In the genomic region with DNA sequence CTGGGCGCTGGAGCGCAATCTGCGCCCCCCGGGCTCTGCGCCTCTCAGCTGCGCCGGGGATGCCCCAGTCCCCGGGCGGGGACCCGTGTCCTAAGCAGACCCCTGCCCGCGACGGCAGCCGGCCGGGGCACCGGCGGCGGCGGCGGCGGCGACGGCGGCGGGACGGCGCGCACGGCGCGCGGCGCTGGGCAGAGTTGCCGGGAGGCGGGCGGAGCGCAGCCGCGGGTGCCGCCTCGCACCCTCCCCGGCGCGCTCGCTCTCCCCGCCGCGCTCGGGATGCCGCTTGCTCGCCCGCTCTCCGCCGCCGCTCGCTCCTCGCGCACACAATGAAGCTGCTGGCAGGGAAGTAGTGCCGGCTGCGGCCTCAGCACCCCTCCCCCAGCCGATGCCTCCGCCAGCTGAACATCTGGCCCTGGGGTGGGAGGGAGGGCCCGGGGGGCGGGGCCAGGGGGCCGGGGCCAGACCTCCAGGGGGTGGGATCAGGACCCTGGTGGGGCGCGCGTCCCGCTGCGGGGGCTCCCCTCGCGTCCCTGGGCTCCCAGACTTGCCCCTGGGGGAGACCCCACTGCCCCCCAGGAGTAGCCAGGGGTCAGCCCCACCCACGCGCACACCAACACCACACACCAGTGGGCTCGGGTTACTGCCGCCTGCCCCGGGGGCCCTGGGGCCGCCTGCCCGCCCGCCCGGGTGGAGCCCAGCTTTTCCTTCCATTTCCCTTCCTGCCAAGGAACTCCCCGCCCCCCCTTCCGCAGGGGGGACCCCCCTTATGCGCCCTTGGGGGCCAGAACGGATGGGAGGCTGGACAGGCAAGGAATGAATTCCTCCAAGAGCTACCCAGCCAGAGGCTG, we compare ENCODE assay signal across 8 cellular contexts. TPM values are rescaled to one million over a fixed set of nuclear protein-coding genes. Genes with fewer than 3 reads are reported as not detected.
A peak's percentile ranks its signal among the peaks of the same experiment; 100 is the strongest.
DNase-seq lines count a peak whose midpoint lies in the region; ATAC-seq and TF ChIP-seq lines count a peak whose summit lies in the region.

A gene (minus strand): TSS at position 328 of the 848 bp plus-strand sequence. CDS start 708 bp downstream, outside the sequence.

- H3K4me1 ChIP-seq in smooth muscle cell (ENCODE audit: low read depth) = peaks cover 44% of the 10 kb centered on the region

- peak within 1 kb of the TSS; percentile 3 for H3K9ac ChIP-seq in smooth muscle cell (ENCODE audit: low read depth)

- TF ChIP-seq CTCF in AG04450 (IDR thresholded peaks at IDR 0.05; ENCODE audit: low read depth, low read length) (no peak), VCaP (conservative IDR thresholded peaks at IDR 0.05) (no peak), smooth muscle cell (IDR thresholded peaks at IDR 0.05; ENCODE audit: borderline replicate concordance, insufficient read depth, poor library complexity, severe bottlenecking) (no peak)

- no peaks in the 10 kb centered on the region for H3K36me3 ChIP-seq in smooth muscle cell (ENCODE audit: low read depth)

- peak within 1 kb of the TSS; percentile 99 for H3K4me2 ChIP-seq in smooth muscle cell

- no peaks in the 10 kb centered on the region for H3K79me2 ChIP-seq in smooth muscle cell (ENCODE audit: low read depth)

- H3K4me3 ChIP-seq in AG04450 (ENCODE audit: low read depth, low read length) = peak within 1 kb of the TSS; percentile 63
- peak within 1 kb of the TSS; percentile 67 for H3K4me3 ChIP-seq in smooth muscle cell

- CTCF ChIA-PET in AG04450 (lab: Charles Lee) = interaction anchor here (1.0 to 3.0 kb wide), 4 partner anchors 10 to 29 kb away, joined by 3 to 13 read pairs (median 7); no protein-coding TSS in a partner anchor

- peak; percentile 49 for ATAC-seq in GM21786 (IDR thresholded peaks at IDR 0.05; ENCODE audit: unreplicated experiment)

- no peak within 1 kb of the TSS for H2AFZ ChIP-seq in smooth muscle cell (ENCODE audit: low read depth)

- H3F3A ChIP-seq in smooth muscle cell (ENCODE audit: low read depth) = peaks cover 7% of the 10 kb centered on the region

- H3K27me3 ChIP-seq in AG04450 (ENCODE audit: control insufficient read depth, insufficient read depth, low read length) = no peaks in the 10 kb centered on the region
- no peaks in the 10 kb centered on the region for H3K27me3 ChIP-seq in smooth muscle cell (ENCODE audit: low read depth)

- WGBS in smooth muscle cell (ENCODE audit: low lambda C conversion rate) = under 1% methylated on average over 56 of the region's 85 CpGs

- POLR2A ChIA-PET in AG04450 (lab: Yijun Ruan, JAX) = interaction anchor here (1.1 to 1.5 kb wide), 4 partner anchors 17 to 269 kb away, joined by 3 to 6 read pairs (median 4); a partner anchor contains a TSS

- DNase-seq in AG04450 (ENCODE audit: low read depth, low spot score) = peak; percentile 69
- peak; percentile 48 for DNase-seq in NCI-H2107 treated with DMSO at 0.1 percent for 48 hours (lab: John Stamatoyannopoulos, UW; ENCODE audit: unreplicated experiment)
- DNase-seq in central memory CD4-positive, alpha-beta T cell = peak; percentile 44
- DNase-seq in inferior parietal cortex (ENCODE audit: extremely low spot score) = peak; percentile 84
- DNase-seq in smooth muscle cell (lab: John Stamatoyannopoulos, UW; ENCODE audit: unreplicated experiment) = peak; percentile 66
- DNase-seq in GOT3 (lab: John Stamatoyannopoulos, UW) = no peak

- H3K9me3 ChIP-seq in AG04450 (ENCODE audit: control insufficient read depth, insufficient read depth, low read length) (peaks cover 9% of the 10 kb centered on the region), smooth muscle cell (replicated peaks; ENCODE audit: low read depth) (no peaks in the 10 kb centered on the region)

- H3K27ac ChIP-seq in AG04450 (ENCODE audit: low read depth, low read length) (peak within 1 kb of the TSS; percentile 47), VCaP (peak within 1 kb of the TSS; percentile 82), smooth muscle cell (ENCODE audit: low read depth) (no peak within 1 kb of the TSS)

- peaks cover 16% of the 10 kb centered on the region for H4K20me1 ChIP-seq in smooth muscle cell (ENCODE audit: low read depth)

RNA-seq across cellular contexts. Expression of the gene that starts here (rescaled TPM):
- 4.4 and 5.2 TPM in 2 replicates for polyA plus RNA-seq in AG04450 (2011; rRNA removed)
- 6.6 TPM in 2 replicates for polyA minus RNA-seq in AG04450 (2011; rRNA and poly(A)+ RNA removed)
- total RNA-seq in smooth muscle cell = 5.5 and 8.5 TPM in 2 replicates
- 8.3 and 8.7 TPM in 2 replicates for polyA plus RNA-seq in smooth muscle cell
